Comparison of ENCODE assay signal across 24 cellular contexts in genomic region chr1:245172026-245172425, GRCh38. TPM values are rescaled to one million over a fixed set of nuclear protein-coding genes. Genes with fewer than 3 reads are reported as not detected.
"Had no signal": no experiment of that assay in that cellular context is flagged by ENCODE, and none has a peak within 500 bp of the region (broad histone marks: within the 10 kb centered on the region; RNA-seq: fewer than 3 reads in every experiment).

No MANE protein-coding gene starts in this region.

- H3K27ac ChIP-seq: gastroesophageal sphincter, parathyroid adenoma, upper lobe of right lung had no signal

- H3K27me3 ChIP-seq: upper lobe of right lung had no signal

- H3K36me3 Mint-ChIP-seq: activated CD4-positive, alpha-beta memory T cell treated with anti-CD3 and anti-CD28 coated beads for 36 hours; natural killer cell had no signal

- H3K36me3 ChIP-seq: gastroesophageal sphincter, upper lobe of right lung had no signal

- H3K4me3 Mint-ChIP-seq: activated CD4-positive, alpha-beta memory T cell treated with anti-CD3 and anti-CD28 coated beads for 36 hours; activated naive CD8-positive, alpha-beta T cell treated with anti-CD3 and anti-CD28 coated beads, Interleukin-2, amount 50 U/mL, for 24 hours; brain; natural killer cell; T-helper 1 cell treated with Interleukin-12 subunit alpha and Interleukin-12 subunit beta and Interleukin-4 antibody, amounts not matched to agents 30 μg/mL and 1 μg/mL, for 36 hours had no signal

- H3K4me1 ChIP-seq: parathyroid adenoma, upper lobe of right lung had no signal

- DNase-seq: activated CD4-positive, alpha-beta memory T cell treated with anti-CD3 and anti-CD28 coated beads for 36 hours; activated CD4-positive, alpha-beta T cell treated with anti-CD3 and anti-CD28 coated beads for 4 hours; activated CD4-positive, CD25-positive, alpha-beta regulatory T cell; activated effector memory CD4-positive, alpha-beta T cell treated with anti-CD3 and anti-CD28 coated beads, Interleukin-2, amount 50 U/mL, for 16 hours; activated naive CD4-positive, alpha-beta T cell treated with anti-CD3 and anti-CD28 coated beads, Interleukin-2, amount 50 U/mL, for 16 hours; activated naive CD8-positive, alpha-beta T cell treated with anti-CD3 and anti-CD28 coated beads, Interleukin-2, amount 50 U/mL, for 24 hours; aorta; dermis blood vessel endothelial cell; effector CD8-positive, alpha-beta T cell; erythroblast; hypothalamus; left ventricle myocardium superior; midbrain; natural killer cell; right cardiac atrium; stimulated activated CD4-positive, alpha-beta T cell treated with anti-CD3 and anti-CD28 coated beads, Interleukin-4, amount 100 ng/mL, for 24 hours; stimulated activated naive CD4-positive, alpha-beta T cell treated with Interleukin-2 at 50 U/mL for 16 hours; T1000; upper lobe of right lung had no signal

- FAIRE-seq: islet of Langerhans had no signal

- H3K27ac Mint-ChIP-seq: activated CD4-positive, alpha-beta memory T cell treated with anti-CD3 and anti-CD28 coated beads for 36 hours; activated naive CD8-positive, alpha-beta T cell treated with anti-CD3 and anti-CD28 coated beads, Interleukin-2, amount 50 U/mL, for 24 hours; brain; natural killer cell; T-helper 1 cell treated with Interleukin-12 subunit alpha and Interleukin-12 subunit beta and Interleukin-4 antibody, amounts not matched to agents 30 μg/mL and 1 μg/mL, for 36 hours had no signal

- H3K4me3 ChIP-seq: gastroesophageal sphincter, upper lobe of right lung had no signal

- H3K4me1 Mint-ChIP-seq: activated naive CD8-positive, alpha-beta T cell treated with anti-CD3 and anti-CD28 coated beads, Interleukin-2, amount 50 U/mL, for 24 hours; brain had no signal

- H3K9ac ChIP-seq: parathyroid adenoma had no signal

- H3K9me3 Mint-ChIP-seq: activated CD4-positive, alpha-beta memory T cell treated with anti-CD3 and anti-CD28 coated beads for 36 hours; activated naive CD8-positive, alpha-beta T cell treated with anti-CD3 and anti-CD28 coated beads, Interleukin-2, amount 50 U/mL, for 24 hours; natural killer cell; T-helper 1 cell treated with Interleukin-12 subunit alpha and Interleukin-12 subunit beta and Interleukin-4 antibody, amounts not matched to agents 30 μg/mL and 1 μg/mL, for 36 hours had no signal

- H3K9me3 ChIP-seq: gastroesophageal sphincter, upper lobe of right lung had no signal

- ATAC-seq: activated naive CD8-positive, alpha-beta T cell treated with anti-CD3 and anti-CD28 coated beads, Interleukin-2, amount 50 U/mL, for 24 hours; gastroesophageal sphincter; left ventricle myocardium superior; natural killer cell; right cardiac atrium; upper lobe of right lung had no signal

RNA-seq across cellular contexts. Expression of gene KIF26B, which starts 17.2 kb away (rescaled TPM):
- total RNA-seq: activated CD4-positive, alpha-beta memory T cell treated with anti-CD3 and anti-CD28 coated beads for 36 hours had no signal
